Comparison of ENCODE assay signal across 9 cellular contexts in the genomic region with DNA sequence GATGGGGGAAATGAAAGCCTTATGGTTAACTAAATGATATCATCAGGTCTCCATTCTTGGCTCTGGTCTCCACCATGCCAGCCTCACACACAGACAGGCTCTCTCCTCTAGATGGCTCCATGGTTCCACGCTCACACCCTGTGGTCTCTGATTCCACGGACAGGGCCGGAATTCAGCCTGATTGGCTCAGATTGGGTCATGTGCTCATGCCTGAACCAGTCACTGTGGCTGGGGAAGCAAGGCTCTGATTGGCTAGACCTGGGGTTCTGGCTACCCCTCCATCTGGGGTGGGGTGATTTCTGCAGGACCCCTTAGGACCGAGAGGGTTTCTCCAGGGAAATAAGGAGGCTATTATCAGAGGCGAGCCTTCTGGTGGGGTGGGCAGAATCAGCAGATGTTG.
DNase-seq lines count a peak whose midpoint lies in the region; ATAC-seq and TF ChIP-seq lines count a peak whose summit lies in the region.
"Had no signal": no experiment of that assay in that cellular context is flagged by ENCODE, and none has a peak within 500 bp of the region (broad histone marks: within the 10 kb centered on the region; RNA-seq: fewer than 3 reads in every experiment).

No MANE protein-coding gene starts in this region.

- no peak overlapping the region for H3K18ac ChIP-seq in neuronal stem cell (ENCODE audit: low read length)

- BruUV-seq in PC-3 (replicated peaks; lab: Mats Ljungman, UMichigan): no TSS peak

- H3K36me3 Mint-ChIP-seq in neural progenitor cell: no peaks in the 10 kb centered on the region
- H3K36me3 Mint-ChIP-seq: naive thymus-derived CD8-positive, alpha-beta T cell had no signal

- H3F3A ChIP-seq in PC-3 (ENCODE audit: low read length, unreplicated experiment) (no peaks in the 10 kb centered on the region), neural progenitor cell (ENCODE audit: low read depth) (no peaks in the 10 kb centered on the region)

- H3K4me3 ChIP-seq in HFF-Myc (replicated peaks; ENCODE audit: low read depth, low read length): no peak overlapping the region
- no peak overlapping the region for H3K4me3 ChIP-seq in PC-3 (ENCODE audit: low read length)
- H3K4me3 ChIP-seq in esophagus muscularis mucosa: no peak overlapping the region
- H3K4me3 ChIP-seq in neural progenitor cell: no peak overlapping the region
- H3K4me3 ChIP-seq in neuronal stem cell (ENCODE audit: low read length in 2 of 2): no peak overlapping the region

- no peak overlapping the region for H2AK5ac ChIP-seq in neuronal stem cell (ENCODE audit: low read depth, low read length)

- no peaks in the 10 kb centered on the region for H3K4me1 ChIP-seq in PC-3 (ENCODE audit: insufficient read depth, low read length)
- H3K4me1 ChIP-seq in esophagus muscularis mucosa: no peaks in the 10 kb centered on the region
- H3K4me1 ChIP-seq in neural progenitor cell: peaks cover 7% of the 10 kb centered on the region
- H3K4me1 ChIP-seq in neuronal stem cell (ENCODE audit: control insufficient read depth in 2 of 2, insufficient read depth in 1 of 2, low read depth in 1 of 2, low read length in 2 of 2): no peaks in the 10 kb centered on the region

- 65% methylated on average over 5 of the region's 5 CpGs for WGBS in esophagus muscularis mucosa
- WGBS in neuronal stem cell (ENCODE audit: extremely low coverage in 2 of 2, insufficient read length in 2 of 2, insufficient replicate concordance in 1 of 2), 2 donors: no CpG with 5 or more reads among the region's 5 CpGs

- H3K4ac ChIP-seq in neuronal stem cell (ENCODE audit: low read length): no peak overlapping the region

- H3K9me3 Mint-ChIP-seq in neural progenitor cell: peaks cover 6% of the 10 kb centered on the region

- no peaks in the 10 kb centered on the region for H3K36me3 ChIP-seq in PC-3 (ENCODE audit: low read depth, low read length)
- H3K36me3 ChIP-seq in esophagus muscularis mucosa: no peaks in the 10 kb centered on the region
- no peaks in the 10 kb centered on the region for H3K36me3 ChIP-seq in neural progenitor cell
- H3K36me3 ChIP-seq in neuronal stem cell (replicated peaks in 1 of 2; ENCODE audit: control insufficient read depth in 2 of 2, insufficient read depth in 2 of 2, low read length in 2 of 2): no peaks in the 10 kb centered on the region

- DNase-seq in DMS53 (lab: John Stamatoyannopoulos, UW) (peak; percentile 74), HFF-Myc (ENCODE audit: extremely low read depth, low read depth) (peak; percentile 63), PC-3 (peak; percentile 85), esophagus muscularis mucosa (ENCODE audit: extremely low spot score) (peak; percentile 83), neural progenitor cell (ENCODE audit: low spot score) (peak; percentile 71), SKM-1 (lab: John Stamatoyannopoulos, UW; ENCODE audit: unreplicated experiment) (no peak), neuronal stem cell (ENCODE audit: low spot score) (no peak)

- TF ChIP-seq CTCF in HFF-Myc (IDR thresholded peaks at IDR 0.05; ENCODE audit: low read depth, low read length, missing control alignments) (peak; percentile 79), PC-3 (conservative IDR thresholded peaks at IDR 0.05; ENCODE audit: low read depth, low read length) (peak; percentile 93), esophagus muscularis mucosa (IDR thresholded peaks at IDR 0.05) (no peak), neural progenitor cell (IDR thresholded peaks at IDR 0.05) (peak; percentile 62)

- no peak overlapping the region for H4K91ac ChIP-seq in neuronal stem cell (ENCODE audit: low read depth, low read length, poor library complexity)

- H2BK5ac ChIP-seq in neuronal stem cell (ENCODE audit: low read length): no peak overlapping the region

- POLR2A ChIA-PET in PC-3 (lab: Charles Lee; ENCODE audit: unreplicated experiment): no interaction called here

- H3K27ac Mint-ChIP-seq in neural progenitor cell: peak overlapping the region; percentile 78
- H3K27ac Mint-ChIP-seq: naive thymus-derived CD8-positive, alpha-beta T cell had no signal

- H3K9me3 ChIP-seq in PC-3 (ENCODE audit: low read length): no peaks in the 10 kb centered on the region
- no peaks in the 10 kb centered on the region for H3K9me3 ChIP-seq in esophagus muscularis mucosa
- H3K9me3 ChIP-seq in neural progenitor cell (ENCODE audit: low read depth): no peaks in the 10 kb centered on the region
- H3K9me3 ChIP-seq in neuronal stem cell (replicated peaks in 1 of 2; ENCODE audit: control insufficient read depth in 2 of 2, insufficient read depth in 1 of 2, low read depth in 1 of 2, low read length in 2 of 2): peaks cover 0 to 2% of the 10 kb centered on the region in 2 donors

- peaks cover 1% of the 10 kb centered on the region for H3K27me3 Mint-ChIP-seq in neural progenitor cell (ENCODE audit: insufficient read depth, low read depth)

- no peak overlapping the region for H4K8ac ChIP-seq in neuronal stem cell (ENCODE audit: low read depth, low read length)

- ATAC-seq in PC-3: peak; percentile 99
- no peak for ATAC-seq in HG02642 (IDR thresholded peaks at IDR 0.05; ENCODE audit: poor library complexity, unreplicated experiment)
- ATAC-seq: naive thymus-derived CD8-positive, alpha-beta T cell had no signal

- H3K79me2 ChIP-seq in PC-3 (ENCODE audit: low read length) (no peaks in the 10 kb centered on the region), neural progenitor cell (ENCODE audit: low read depth) (no peaks in the 10 kb centered on the region)

- intact Hi-C loops in PC-3 (cut with micrococcal nuclease) (loop anchor here (1.0 to 10.0 kb wide), 6 partner anchors 57 to 1191 kb away; no protein-coding TSS in a partner anchor), esophagus muscularis mucosa (cut with DNase I) (no loop called here)

- TF ChIP-seq POLR2A in esophagus muscularis mucosa (IDR thresholded peaks at IDR 0.05; ENCODE audit: low read depth): no peak

- no peak overlapping the region for H3K14ac ChIP-seq in neuronal stem cell (ENCODE audit: low read length)

- TF ChIP-seq EP300 in esophagus muscularis mucosa (IDR thresholded peaks at IDR 0.05): no peak

- no peaks in the 10 kb centered on the region for H3K9me2 ChIP-seq in PC-3 (replicated peaks; ENCODE audit: low read length)

- no peak overlapping the region for H3K4me2 ChIP-seq in PC-3 (ENCODE audit: low read length)
- H3K4me2 ChIP-seq in neural progenitor cell: no peak overlapping the region
- no peak overlapping the region for H3K4me2 ChIP-seq in neuronal stem cell (ENCODE audit: insufficient read depth, low read length, poor library complexity, severe bottlenecking)

- H3K27ac ChIP-seq in PC-3 (ENCODE audit: low read length) (no peak overlapping the region), esophagus muscularis mucosa (replicated peaks in 1 of 4) (no peak overlapping the region), neural progenitor cell (no peak overlapping the region), neuronal stem cell (replicated peaks; ENCODE audit: low read length) (no peak overlapping the region)

- H4K20me1 ChIP-seq in PC-3 (ENCODE audit: low read length) (no peaks in the 10 kb centered on the region), neural progenitor cell (ENCODE audit: low read depth) (no peaks in the 10 kb centered on the region)

- no peaks in the 10 kb centered on the region for H3K79me1 ChIP-seq in neuronal stem cell (ENCODE audit: low read depth, low read length)

- no peak overlapping the region for H3K23ac ChIP-seq in neuronal stem cell (ENCODE audit: low read depth, low read length, poor library complexity)

- CTCF ChIA-PET in PC-3 (lab: Charles Lee): no interaction called here

- no peak overlapping the region for H2BK12ac ChIP-seq in neuronal stem cell (ENCODE audit: low read length)

- H3K27me3 ChIP-seq in PC-3 (ENCODE audit: low read length) (0 out of 2 replicates have a peak, but pooled peaks cover 7% of the 10 kb centered on the region), esophagus muscularis mucosa (peaks cover 0 to 41% (median 0%) of the 10 kb centered on the region in 4 donors), neural progenitor cell (no peaks in the 10 kb centered on the region), neuronal stem cell (ENCODE audit: control insufficient read depth in 3 of 3, insufficient read depth in 3 of 3, low read depth in 1 of 3, low read length in 3 of 3) (no peaks in the 10 kb centered on the region)

- peaks cover 14% of the 10 kb centered on the region for H3K4me1 Mint-ChIP-seq in neural progenitor cell
- H3K4me1 Mint-ChIP-seq: naive thymus-derived CD8-positive, alpha-beta T cell had no signal

- H2AFZ ChIP-seq in PC-3 (ENCODE audit: low read length) (no peak overlapping the region), neural progenitor cell (replicated peaks) (no peak overlapping the region), neuronal stem cell (ENCODE audit: low read length) (no peak overlapping the region)

- no peak overlapping the region for H2BK15ac ChIP-seq in neuronal stem cell (ENCODE audit: low read length)

- no peak overlapping the region for H2BK120ac ChIP-seq in neuronal stem cell (ENCODE audit: low read depth, low read length)

- H3K9ac ChIP-seq in PC-3 (ENCODE audit: low read length) (no peak overlapping the region), neural progenitor cell (no peak overlapping the region), neuronal stem cell (ENCODE audit: low read depth, low read length, poor library complexity) (no peak overlapping the region)

- H3K4me3 Mint-ChIP-seq in neural progenitor cell: no peak overlapping the region
- H3K4me3 Mint-ChIP-seq: naive thymus-derived CD8-positive, alpha-beta T cell had no signal

Comparison
In these comparisons a context has a peak if more than half of its experiments do, and no peak if none do; other contexts are left out.
1. DNase-seq: peak in DMS53 (single experiment), HFF-Myc (single experiment), PC-3 (single experiment), esophagus muscularis mucosa (single experiment) and neural progenitor cell (single experiment); none in SKM-1 (single experiment) and neuronal stem cell (single experiment).
2. CTCF ChIP-seq: peak in HFF-Myc (single experiment), PC-3 (single experiment) and neural progenitor cell (single experiment); none in esophagus muscularis mucosa (0 of 3).